2 cellular contexts compared by ENCODE assay signal in the genomic region with DNA sequence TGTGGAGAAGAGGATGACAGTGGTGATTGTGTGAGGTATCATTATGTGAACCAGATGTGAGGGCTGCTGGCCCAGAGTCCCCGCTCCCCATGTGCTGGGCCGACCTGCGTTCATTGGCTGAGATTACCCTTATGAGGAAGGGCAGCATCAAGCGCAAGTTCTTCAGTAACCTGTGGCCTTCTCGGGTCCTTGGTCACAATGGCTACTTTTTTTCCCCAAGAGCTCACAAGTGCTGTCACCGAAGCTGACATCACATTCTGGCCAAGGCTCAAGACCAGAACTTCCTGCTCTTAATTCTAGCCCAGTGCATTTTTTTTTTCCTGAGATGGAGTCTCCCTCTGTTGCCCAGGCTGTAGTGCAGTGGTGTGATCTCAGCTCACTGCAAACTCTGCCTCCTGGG.
A peak's percentile ranks its signal among the peaks of the same experiment; 100 is the strongest.
TF ChIP-seq lines count a peak whose summit lies in the region.

No MANE protein-coding gene starts in this region.

TF ChIP-seq in H1, 55 proteins besides CTCF, POLR2A, EP300 and RAD21 (continued from another document):
- TF ChIP-seq, protein P1, sequence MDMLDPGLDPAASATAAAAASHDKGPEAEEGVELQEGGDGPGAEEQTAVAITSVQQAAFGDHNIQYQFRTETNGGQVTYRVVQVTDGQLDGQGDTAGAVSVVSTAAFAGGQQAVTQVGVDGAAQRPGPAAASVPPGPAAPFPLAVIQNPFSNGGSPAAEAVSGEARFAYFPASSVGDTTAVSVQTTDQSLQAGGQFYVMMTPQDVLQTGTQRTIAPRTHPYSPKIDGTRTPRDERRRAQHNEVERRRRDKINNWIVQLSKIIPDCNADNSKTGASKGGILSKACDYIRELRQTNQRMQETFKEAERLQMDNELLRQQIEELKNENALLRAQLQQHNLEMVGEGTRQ (IDR thresholded peaks at IDR 0.05; ENCODE audit: low read length) = no peak

TF ChIP-seq in HepG2, 621 proteins besides CTCF, POLR2A, EP300 and RAD21 (continued from another document and continues in another):
- TF ChIP-seq, protein P2, sequence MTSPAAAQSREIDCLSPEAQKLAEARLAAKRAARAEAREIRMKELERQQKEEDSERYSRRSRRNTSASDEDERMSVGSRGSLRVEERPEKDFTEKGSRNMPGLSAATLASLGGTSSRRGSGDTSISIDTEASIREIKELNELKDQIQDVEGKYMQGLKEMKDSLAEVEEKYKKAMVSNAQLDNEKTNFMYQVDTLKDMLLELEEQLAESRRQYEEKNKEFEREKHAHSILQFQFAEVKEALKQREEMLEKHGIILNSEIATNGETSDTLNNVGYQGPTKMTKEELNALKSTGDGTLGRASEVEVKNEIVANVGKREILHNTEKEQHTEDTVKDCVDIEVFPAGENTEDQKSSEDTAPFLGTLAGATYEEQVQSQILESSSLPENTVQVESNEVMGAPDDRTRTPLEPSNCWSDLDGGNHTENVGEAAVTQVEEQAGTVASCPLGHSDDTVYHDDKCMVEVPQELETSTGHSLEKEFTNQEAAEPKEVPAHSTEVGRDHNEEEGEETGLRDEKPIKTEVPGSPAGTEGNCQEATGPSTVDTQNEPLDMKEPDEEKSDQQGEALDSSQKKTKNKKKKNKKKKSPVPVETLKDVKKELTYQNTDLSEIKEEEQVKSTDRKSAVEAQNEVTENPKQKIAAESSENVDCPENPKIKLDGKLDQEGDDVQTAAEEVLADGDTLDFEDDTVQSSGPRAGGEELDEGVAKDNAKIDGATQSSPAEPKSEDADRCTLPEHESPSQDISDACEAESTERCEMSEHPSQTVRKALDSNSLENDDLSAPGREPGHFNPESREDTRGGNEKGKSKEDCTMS (CRISPR knock-in tag; conservative IDR thresholded peaks at IDR 0.05) = no peak
- no peak for TF ChIP-seq NFKBIZ (CRISPR knock-in tag; IDR thresholded peaks at IDR 0.05)
- TF ChIP-seq ZNF121 (CRISPR knock-in tag; IDR thresholded peaks at IDR 0.05) = peak; percentile 41; the same call in 1 of the 2 replicates
- TF ChIP-seq, protein P3, sequence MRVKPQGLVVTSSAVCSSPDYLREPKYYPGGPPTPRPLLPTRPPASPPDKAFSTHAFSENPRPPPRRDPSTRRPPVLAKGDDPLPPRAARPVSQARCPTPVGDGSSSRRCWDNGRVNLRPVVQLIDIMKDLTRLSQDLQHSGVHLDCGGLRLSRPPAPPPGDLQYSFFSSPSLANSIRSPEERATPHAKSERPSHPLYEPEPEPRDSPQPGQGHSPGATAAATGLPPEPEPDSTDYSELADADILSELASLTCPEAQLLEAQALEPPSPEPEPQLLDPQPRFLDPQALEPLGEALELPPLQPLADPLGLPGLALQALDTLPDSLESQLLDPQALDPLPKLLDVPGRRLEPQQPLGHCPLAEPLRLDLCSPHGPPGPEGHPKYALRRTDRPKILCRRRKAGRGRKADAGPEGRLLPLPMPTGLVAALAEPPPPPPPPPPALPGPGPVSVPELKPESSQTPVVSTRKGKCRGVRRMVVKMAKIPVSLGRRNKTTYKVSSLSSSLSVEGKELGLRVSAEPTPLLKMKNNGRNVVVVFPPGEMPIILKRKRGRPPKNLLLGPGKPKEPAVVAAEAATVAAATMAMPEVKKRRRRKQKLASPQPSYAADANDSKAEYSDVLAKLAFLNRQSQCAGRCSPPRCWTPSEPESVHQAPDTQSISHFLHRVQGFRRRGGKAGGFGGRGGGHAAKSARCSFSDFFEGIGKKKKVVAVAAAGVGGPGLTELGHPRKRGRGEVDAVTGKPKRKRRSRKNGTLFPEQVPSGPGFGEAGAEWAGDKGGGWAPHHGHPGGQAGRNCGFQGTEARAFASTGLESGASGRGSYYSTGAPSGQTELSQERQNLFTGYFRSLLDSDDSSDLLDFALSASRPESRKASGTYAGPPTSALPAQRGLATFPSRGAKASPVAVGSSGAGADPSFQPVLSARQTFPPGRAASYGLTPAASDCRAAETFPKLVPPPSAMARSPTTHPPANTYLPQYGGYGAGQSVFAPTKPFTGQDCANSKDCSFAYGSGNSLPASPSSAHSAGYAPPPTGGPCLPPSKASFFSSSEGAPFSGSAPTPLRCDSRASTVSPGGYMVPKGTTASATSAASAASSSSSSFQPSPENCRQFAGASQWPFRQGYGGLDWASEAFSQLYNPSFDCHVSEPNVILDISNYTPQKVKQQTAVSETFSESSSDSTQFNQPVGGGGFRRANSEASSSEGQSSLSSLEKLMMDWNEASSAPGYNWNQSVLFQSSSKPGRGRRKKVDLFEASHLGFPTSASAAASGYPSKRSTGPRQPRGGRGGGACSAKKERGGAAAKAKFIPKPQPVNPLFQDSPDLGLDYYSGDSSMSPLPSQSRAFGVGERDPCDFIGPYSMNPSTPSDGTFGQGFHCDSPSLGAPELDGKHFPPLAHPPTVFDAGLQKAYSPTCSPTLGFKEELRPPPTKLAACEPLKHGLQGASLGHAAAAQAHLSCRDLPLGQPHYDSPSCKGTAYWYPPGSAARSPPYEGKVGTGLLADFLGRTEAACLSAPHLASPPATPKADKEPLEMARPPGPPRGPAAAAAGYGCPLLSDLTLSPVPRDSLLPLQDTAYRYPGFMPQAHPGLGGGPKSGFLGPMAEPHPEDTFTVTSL (CRISPR knock-in tag; IDR thresholded peaks at IDR 0.05; ENCODE audit: borderline replicate concordance) = 0 out of 2 replicates have a peak, but pooled peaks have one; percentile 3
- TF ChIP-seq, protein P4, sequence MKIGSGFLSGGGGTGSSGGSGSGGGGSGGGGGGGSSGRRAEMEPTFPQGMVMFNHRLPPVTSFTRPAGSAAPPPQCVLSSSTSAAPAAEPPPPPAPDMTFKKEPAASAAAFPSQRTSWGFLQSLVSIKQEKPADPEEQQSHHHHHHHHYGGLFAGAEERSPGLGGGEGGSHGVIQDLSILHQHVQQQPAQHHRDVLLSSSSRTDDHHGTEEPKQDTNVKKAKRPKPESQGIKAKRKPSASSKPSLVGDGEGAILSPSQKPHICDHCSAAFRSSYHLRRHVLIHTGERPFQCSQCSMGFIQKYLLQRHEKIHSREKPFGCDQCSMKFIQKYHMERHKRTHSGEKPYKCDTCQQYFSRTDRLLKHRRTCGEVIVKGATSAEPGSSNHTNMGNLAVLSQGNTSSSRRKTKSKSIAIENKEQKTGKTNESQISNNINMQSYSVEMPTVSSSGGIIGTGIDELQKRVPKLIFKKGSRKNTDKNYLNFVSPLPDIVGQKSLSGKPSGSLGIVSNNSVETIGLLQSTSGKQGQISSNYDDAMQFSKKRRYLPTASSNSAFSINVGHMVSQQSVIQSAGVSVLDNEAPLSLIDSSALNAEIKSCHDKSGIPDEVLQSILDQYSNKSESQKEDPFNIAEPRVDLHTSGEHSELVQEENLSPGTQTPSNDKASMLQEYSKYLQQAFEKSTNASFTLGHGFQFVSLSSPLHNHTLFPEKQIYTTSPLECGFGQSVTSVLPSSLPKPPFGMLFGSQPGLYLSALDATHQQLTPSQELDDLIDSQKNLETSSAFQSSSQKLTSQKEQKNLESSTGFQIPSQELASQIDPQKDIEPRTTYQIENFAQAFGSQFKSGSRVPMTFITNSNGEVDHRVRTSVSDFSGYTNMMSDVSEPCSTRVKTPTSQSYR (CRISPR knock-in tag; IDR thresholded peaks at IDR 0.05; ENCODE audit: borderline replicate concordance) = no peak
- TF ChIP-seq, protein P5, sequence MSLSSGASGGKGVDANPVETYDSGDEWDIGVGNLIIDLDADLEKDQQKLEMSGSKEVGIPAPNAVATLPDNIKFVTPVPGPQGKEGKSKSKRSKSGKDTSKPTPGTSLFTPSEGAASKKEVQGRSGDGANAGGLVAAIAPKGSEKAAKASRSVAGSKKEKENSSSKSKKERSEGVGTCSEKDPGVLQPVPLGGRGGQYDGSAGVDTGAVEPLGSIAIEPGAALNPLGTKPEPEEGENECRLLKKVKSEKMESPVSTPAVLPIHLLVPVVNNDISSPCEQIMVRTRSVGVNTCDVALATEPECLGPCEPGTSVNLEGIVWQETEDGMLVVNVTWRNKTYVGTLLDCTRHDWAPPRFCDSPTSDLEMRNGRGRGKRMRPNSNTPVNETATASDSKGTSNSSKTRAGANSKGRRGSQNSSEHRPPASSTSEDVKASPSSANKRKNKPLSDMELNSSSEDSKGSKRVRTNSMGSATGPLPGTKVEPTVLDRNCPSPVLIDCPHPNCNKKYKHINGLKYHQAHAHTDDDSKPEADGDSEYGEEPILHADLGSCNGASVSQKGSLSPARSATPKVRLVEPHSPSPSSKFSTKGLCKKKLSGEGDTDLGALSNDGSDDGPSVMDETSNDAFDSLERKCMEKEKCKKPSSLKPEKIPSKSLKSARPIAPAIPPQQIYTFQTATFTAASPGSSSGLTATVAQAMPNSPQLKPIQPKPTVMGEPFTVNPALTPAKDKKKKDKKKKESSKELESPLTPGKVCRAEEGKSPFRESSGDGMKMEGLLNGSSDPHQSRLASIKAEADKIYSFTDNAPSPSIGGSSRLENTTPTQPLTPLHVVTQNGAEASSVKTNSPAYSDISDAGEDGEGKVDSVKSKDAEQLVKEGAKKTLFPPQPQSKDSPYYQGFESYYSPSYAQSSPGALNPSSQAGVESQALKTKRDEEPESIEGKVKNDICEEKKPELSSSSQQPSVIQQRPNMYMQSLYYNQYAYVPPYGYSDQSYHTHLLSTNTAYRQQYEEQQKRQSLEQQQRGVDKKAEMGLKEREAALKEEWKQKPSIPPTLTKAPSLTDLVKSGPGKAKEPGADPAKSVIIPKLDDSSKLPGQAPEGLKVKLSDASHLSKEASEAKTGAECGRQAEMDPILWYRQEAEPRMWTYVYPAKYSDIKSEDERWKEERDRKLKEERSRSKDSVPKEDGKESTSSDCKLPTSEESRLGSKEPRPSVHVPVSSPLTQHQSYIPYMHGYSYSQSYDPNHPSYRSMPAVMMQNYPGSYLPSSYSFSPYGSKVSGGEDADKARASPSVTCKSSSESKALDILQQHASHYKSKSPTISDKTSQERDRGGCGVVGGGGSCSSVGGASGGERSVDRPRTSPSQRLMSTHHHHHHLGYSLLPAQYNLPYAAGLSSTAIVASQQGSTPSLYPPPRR (CRISPR knock-in tag; IDR thresholded peaks at IDR 0.05; ENCODE audit: borderline replicate concordance) = no peak
- TF ChIP-seq, protein P6, sequence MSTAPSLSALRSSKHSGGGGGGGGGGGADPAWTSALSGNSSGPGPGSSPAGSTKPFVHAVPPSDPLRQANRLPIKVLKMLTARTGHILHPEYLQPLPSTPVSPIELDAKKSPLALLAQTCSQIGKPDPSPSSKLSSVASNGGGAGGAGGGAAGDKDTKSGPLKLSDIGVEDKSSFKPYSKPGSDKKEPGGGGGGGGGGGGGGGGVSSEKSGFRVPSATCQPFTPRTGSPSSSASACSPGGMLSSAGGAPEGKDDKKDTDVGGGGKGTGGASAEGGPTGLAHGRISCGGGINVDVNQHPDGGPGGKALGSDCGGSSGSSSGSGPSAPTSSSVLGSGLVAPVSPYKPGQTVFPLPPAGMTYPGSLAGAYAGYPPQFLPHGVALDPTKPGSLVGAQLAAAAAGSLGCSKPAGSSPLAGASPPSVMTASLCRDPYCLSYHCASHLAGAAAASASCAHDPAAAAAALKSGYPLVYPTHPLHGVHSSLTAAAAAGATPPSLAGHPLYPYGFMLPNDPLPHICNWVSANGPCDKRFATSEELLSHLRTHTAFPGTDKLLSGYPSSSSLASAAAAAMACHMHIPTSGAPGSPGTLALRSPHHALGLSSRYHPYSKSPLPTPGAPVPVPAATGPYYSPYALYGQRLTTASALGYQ (CRISPR knock-in tag; IDR thresholded peaks at IDR 0.05) = 0 out of 2 replicates have a peak, but pooled peaks have one; percentile 3
- no peak for TF ChIP-seq ZNF34 (CRISPR knock-in tag; IDR thresholded peaks at IDR 0.05; ENCODE audit: borderline replicate concordance)
- TF ChIP-seq ZNF644 (CRISPR knock-in tag; IDR thresholded peaks at IDR 0.05; ENCODE audit: low read depth) = no peak
- no peak for TF ChIP-seq ZNF776 (CRISPR knock-in tag; IDR thresholded peaks at IDR 0.05)
- TF ChIP-seq LCORL (IDR thresholded peaks at IDR 0.05) = no peak
- no peak for TF ChIP-seq LCORL (CRISPR knock-in tag; IDR thresholded peaks at IDR 0.05)
- no peak for TF ChIP-seq ZNF282 (IDR thresholded peaks at IDR 0.05; ENCODE audit: partially characterized antibody)
- no peak for TF ChIP-seq KDM2A (CRISPR knock-in tag; IDR thresholded peaks at IDR 0.05; ENCODE audit: borderline replicate concordance, low read depth)
- TF ChIP-seq, protein P7, sequence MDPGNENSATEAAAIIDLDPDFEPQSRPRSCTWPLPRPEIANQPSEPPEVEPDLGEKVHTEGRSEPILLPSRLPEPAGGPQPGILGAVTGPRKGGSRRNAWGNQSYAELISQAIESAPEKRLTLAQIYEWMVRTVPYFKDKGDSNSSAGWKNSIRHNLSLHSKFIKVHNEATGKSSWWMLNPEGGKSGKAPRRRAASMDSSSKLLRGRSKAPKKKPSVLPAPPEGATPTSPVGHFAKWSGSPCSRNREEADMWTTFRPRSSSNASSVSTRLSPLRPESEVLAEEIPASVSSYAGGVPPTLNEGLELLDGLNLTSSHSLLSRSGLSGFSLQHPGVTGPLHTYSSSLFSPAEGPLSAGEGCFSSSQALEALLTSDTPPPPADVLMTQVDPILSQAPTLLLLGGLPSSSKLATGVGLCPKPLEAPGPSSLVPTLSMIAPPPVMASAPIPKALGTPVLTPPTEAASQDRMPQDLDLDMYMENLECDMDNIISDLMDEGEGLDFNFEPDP (CRISPR knock-in tag; conservative IDR thresholded peaks at IDR 0.05) = no peak
- no peak for TF ChIP-seq ARNTL (CRISPR knock-in tag; IDR thresholded peaks at IDR 0.05)
- no peak for TF ChIP-seq ZNF672 (CRISPR knock-in tag; IDR thresholded peaks at IDR 0.05)
- TF ChIP-seq ZNF7 (CRISPR knock-in tag; IDR thresholded peaks at IDR 0.05) = 0 out of 2 replicates have a peak, but pooled peaks have one; percentile 44
- TF ChIP-seq MTA3 (CRISPR knock-in tag; IDR thresholded peaks at IDR 0.05) = no peak
- no peak for TF ChIP-seq RBFOX2 (IDR thresholded peaks at IDR 0.05; ENCODE audit: low read depth, low read length)
- no peak for TF ChIP-seq ZNF383 (CRISPR knock-in tag; IDR thresholded peaks at IDR 0.05; ENCODE audit: borderline replicate concordance)
- TF ChIP-seq, protein P8, sequence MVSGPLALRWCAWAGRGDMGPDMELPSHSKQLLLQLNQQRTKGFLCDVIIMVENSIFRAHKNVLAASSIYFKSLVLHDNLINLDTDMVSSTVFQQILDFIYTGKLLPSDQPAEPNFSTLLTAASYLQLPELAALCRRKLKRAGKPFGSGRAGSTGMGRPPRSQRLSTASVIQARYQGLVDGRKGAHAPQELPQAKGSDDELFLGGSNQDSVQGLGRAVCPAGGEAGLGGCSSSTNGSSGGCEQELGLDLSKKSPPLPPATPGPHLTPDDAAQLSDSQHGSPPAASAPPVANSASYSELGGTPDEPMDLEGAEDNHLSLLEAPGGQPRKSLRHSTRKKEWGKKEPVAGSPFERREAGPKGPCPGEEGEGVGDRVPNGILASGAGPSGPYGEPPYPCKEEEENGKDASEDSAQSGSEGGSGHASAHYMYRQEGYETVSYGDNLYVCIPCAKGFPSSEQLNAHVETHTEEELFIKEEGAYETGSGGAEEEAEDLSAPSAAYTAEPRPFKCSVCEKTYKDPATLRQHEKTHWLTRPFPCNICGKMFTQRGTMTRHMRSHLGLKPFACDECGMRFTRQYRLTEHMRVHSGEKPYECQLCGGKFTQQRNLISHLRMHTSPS (CRISPR knock-in tag; IDR thresholded peaks at IDR 0.05; ENCODE audit: low read depth) = 0 out of 2 replicates have a peak, but pooled peaks have one; percentile 7
- no peak for TF ChIP-seq ZNF205 (CRISPR knock-in tag; IDR thresholded peaks at IDR 0.05)
- TF ChIP-seq ZNF354B (CRISPR knock-in tag; IDR thresholded peaks at IDR 0.05) = no peak
- 0 out of 2 replicates have a peak, but pooled peaks have one; percentile 10 for TF ChIP-seq MED1 (CRISPR knock-in tag; IDR thresholded peaks at IDR 0.05)
- no peak for TF ChIP-seq ATF7 (IDR thresholded peaks at IDR 0.05)
- TF ChIP-seq ATF7 (CRISPR knock-in tag; IDR thresholded peaks at IDR 0.05) = no peak
- no peak for TF ChIP-seq ZNF572 (CRISPR knock-in tag; IDR thresholded peaks at IDR 0.05)
